16 cellular contexts compared by ENCODE assay signal in the genomic region with DNA sequence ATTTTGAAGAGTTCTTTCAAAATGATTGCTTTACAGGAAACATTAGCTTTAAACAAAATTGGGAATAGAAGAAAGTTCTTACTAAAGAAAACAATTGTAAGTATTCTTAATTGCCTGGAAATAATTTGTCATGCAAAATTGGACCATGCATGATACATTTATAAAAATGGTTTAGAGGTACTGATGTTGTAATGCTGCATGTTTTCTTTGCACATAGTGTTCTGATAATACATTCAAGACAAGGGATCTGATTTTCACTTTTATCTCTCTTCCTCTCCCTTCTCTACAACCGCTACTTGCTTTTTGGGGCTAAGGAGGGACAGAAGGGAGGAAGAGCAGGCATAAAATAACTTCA.
"Had no signal": no experiment of that assay in that cellular context is flagged by ENCODE, and none has a peak within 500 bp of the region (broad histone marks: within the 10 kb centered on the region; RNA-seq: fewer than 3 reads in every experiment).

No MANE protein-coding gene starts in this region.

- H3K4me3 ChIP-seq: coronary artery, esophagus squamous epithelium had no signal

- H3K27me3 Mint-ChIP-seq: memory B cell; naive thymus-derived CD8-positive, alpha-beta T cell had no signal

- H3K36me3 ChIP-seq: esophagus squamous epithelium, neutrophil had no signal

- H3K4me1 ChIP-seq: esophagus squamous epithelium, foreskin keratinocyte had no signal

- FAIRE-seq: islet of Langerhans had no signal

- H3K9me3 ChIP-seq: esophagus squamous epithelium, neutrophil had no signal

- H3K27ac ChIP-seq: foreskin keratinocyte, neutrophil had no signal

- H3K27ac Mint-ChIP-seq: activated naive CD4-positive, alpha-beta T cell treated with anti-CD3 and anti-CD28 coated beads for 36 hours; activated T-helper 2 cell treated with anti-CD3 and anti-CD28 coated beads, Interferon-gamma antibody, Interleukin-2, Interleukin-4, amounts not matched to agents 10 μg/mL and 5 μg/mL and 100 μg/mL, durations not matched to agents 14 hours and 24 hours and 36 hours; memory B cell; naive thymus-derived CD8-positive, alpha-beta T cell had no signal

- ATAC-seq: foreskin keratinocyte; left lobe of liver; naive thymus-derived CD8-positive, alpha-beta T cell; stimulated activated naive CD8-positive, alpha-beta T cell treated with anti-CD3 and anti-CD28 coated beads, Interleukin-15, Interleukin-2, amounts not matched to agents 100 U/mL and 50 U/mL, for 24 hours had no signal

- H3K4me1 Mint-ChIP-seq: memory B cell; naive thymus-derived CD8-positive, alpha-beta T cell had no signal

- H3K36me3 Mint-ChIP-seq: memory B cell; naive thymus-derived CD8-positive, alpha-beta T cell had no signal

- H3K4me3 Mint-ChIP-seq: activated naive CD4-positive, alpha-beta T cell treated with anti-CD3 and anti-CD28 coated beads for 36 hours; memory B cell; naive thymus-derived CD8-positive, alpha-beta T cell had no signal

- H3K27me3 ChIP-seq: esophagus squamous epithelium, foreskin keratinocyte, neutrophil had no signal

- DNase-seq: activated CD4-positive, alpha-beta T cell treated with anti-CD3 and anti-CD28 coated beads for 1 hour; activated CD4-positive, alpha-beta T cell treated with anti-CD3 and anti-CD28 coated beads, Interleukin-2, amount 50 U/mL, for 48 hours; activated naive CD4-positive, alpha-beta T cell treated with anti-CD3 and anti-CD28 coated beads for 36 hours; central memory CD4-positive, alpha-beta T cell; effector CD4-positive, alpha-beta T cell; esophagus squamous epithelium; foreskin keratinocyte; naive thymus-derived CD8-positive, alpha-beta T cell; posterior cingulate gyrus; stimulated activated naive CD8-positive, alpha-beta T cell treated with anti-CD3 and anti-CD28 coated beads, Interleukin-15, Interleukin-2, amounts not matched to agents 100 U/mL and 50 U/mL, for 24 hours had no signal
